13 cellular contexts compared by ENCODE assay signal in genomic region chr2:27823564-27823963, GRCh38.
"Had no signal": no experiment of that assay in that cellular context is flagged by ENCODE, and none has a peak within 500 bp of the region (broad histone marks: within the 10 kb centered on the region; RNA-seq: fewer than 3 reads in every experiment).

No MANE protein-coding gene starts in this region.

- DNase-seq: activated CD4-positive, alpha-beta memory T cell treated with anti-CD3 and anti-CD28 coated beads, Interleukin-2, amount 10 ng/mL, durations not matched to agents 7 days and 5 days; activated gamma-delta T cell treated with Interleukin-2 at 50 U/mL for 16 hours; activated T-cell treated with anti-CD3 and anti-CD28 coated beads, Interleukin-2, amount 50 U/mL, for 48 hours; colonic mucosa; effector CD8-positive, alpha-beta T cell; immature natural killer cell; nucleus accumbens; stimulated activated CD4-positive, alpha-beta T cell treated with anti-CD3 and anti-CD28 coated beads, Interleukin-4, amount 100 ng/mL, for 1 hour; stimulated activated CD8-positive, alpha-beta memory T cell treated with anti-CD3 and anti-CD28 coated beads, Interleukin-4, amount 100 ng/mL, for 48 hours; stimulated activated naive CD8-positive, alpha-beta T cell treated with anti-CD3 and anti-CD28 coated beads, Interleukin-15, Interleukin-2, amounts not matched to agents 100 U/mL and 50 U/mL, for 24 hours; T1000 had no signal

- H3K9me3 ChIP-seq: colonic mucosa, suprapubic skin had no signal

- H3K27ac ChIP-seq: colonic mucosa, suprapubic skin had no signal

- ATAC-seq: natural killer cell treated with Interleukin-12 subunit alpha and Interleukin-12 subunit beta and Interleukin-15 and Interleukin-18, amount 100 ng/mL, for 72 hours; stimulated activated naive CD8-positive, alpha-beta T cell treated with anti-CD3 and anti-CD28 coated beads, Interleukin-15, Interleukin-2, amounts not matched to agents 100 U/mL and 50 U/mL, for 24 hours had no signal

- H3K36me3 ChIP-seq: colonic mucosa, suprapubic skin had no signal

- H3K27me3 ChIP-seq: colonic mucosa, suprapubic skin had no signal

- H3K4me1 ChIP-seq: colonic mucosa, suprapubic skin had no signal

- H3K4me3 ChIP-seq: colonic mucosa, suprapubic skin had no signal
